In genomic region chr9:92474569-92474968, GRCh38 we compare ENCODE assay signal across 11 cellular contexts. TPM values are rescaled to one million over a fixed set of nuclear protein-coding genes. Genes with fewer than 3 reads are reported as not detected.
"Had no signal": no experiment of that assay in that cellular context is flagged by ENCODE, and none has a peak within 500 bp of the region (broad histone marks: within the 10 kb centered on the region; RNA-seq: fewer than 3 reads in every experiment).

No MANE protein-coding gene starts in this region.

- H3K27ac ChIP-seq: GM23248 had no signal

- FAIRE-seq: H1 had no signal

- H3K36me3 ChIP-seq: HAP-1 had no signal

- DNase-seq: GM23248, GOT3, H7, H9, HCEC 1CT, HFFc6 had no signal

- H2AFZ ChIP-seq: GM23248, GM23338 had no signal

- H3K4me1 ChIP-seq: HAP-1 had no signal

- H3K9ac ChIP-seq: GM23248 had no signal

- ATAC-seq: GM23338, HCT116 had no signal

- H3K4me3 ChIP-seq: GM23248, GM23338, HAP-1 had no signal

- H3K4me2 ChIP-seq: GM23338 had no signal

- H3K9me3 ChIP-seq: HAP-1 had no signal

RNA-seq across cellular contexts. Expression of gene ASPN, which starts 7.7 kb away (rescaled TPM):
- total RNA-seq: GM23338, H1, H4, H7, H9 had no signal
- polyA plus RNA-seq: H1 had no signal

RNA-seq across cellular contexts. Expression of gene OMD, which starts 50.3 kb away (rescaled TPM):
- total RNA-seq: GM23338, H1, H7, H9, HFFc6 had no signal
- polyA plus RNA-seq: H1 had no signal
